In genomic region chr3:106794442-106794841, GRCh38 we compare ENCODE assay signal across 21 cellular contexts.
"Had no signal": no experiment of that assay in that cellular context is flagged by ENCODE, and none has a peak within 500 bp of the region (broad histone marks: within the 10 kb centered on the region; RNA-seq: fewer than 3 reads in every experiment).

No MANE protein-coding gene starts in this region.

- H3K4me3 Mint-ChIP-seq: activated naive CD4-positive, alpha-beta T cell treated with anti-CD3 and anti-CD28 coated beads, Interleukin-2, amount 50 U/mL, for 24 hours; activated T-cell treated with anti-CD3 and anti-CD28 coated beads, Interleukin-2, amount 50 U/mL, for 72 hours; effector memory CD8-positive, alpha-beta T cell; mesothelial cell of epicardium; nephron progenitor cell; stimulated activated naive CD8-positive, alpha-beta T cell treated with anti-CD3 and anti-CD28 coated beads, Interleukin-15, Interleukin-2, amounts not matched to agents 100 ng/mL and 50 ng/mL, for 24 hours had no signal

- H3K27ac Mint-ChIP-seq: activated naive CD4-positive, alpha-beta T cell treated with anti-CD3 and anti-CD28 coated beads, Interleukin-2, amount 50 U/mL, for 24 hours; activated T-cell treated with anti-CD3 and anti-CD28 coated beads, Interleukin-2, amount 50 U/mL, for 72 hours; effector memory CD8-positive, alpha-beta T cell; mesothelial cell of epicardium; nephron progenitor cell; stimulated activated naive CD8-positive, alpha-beta T cell treated with anti-CD3 and anti-CD28 coated beads, Interleukin-15, Interleukin-2, amounts not matched to agents 100 ng/mL and 50 ng/mL, for 24 hours had no signal

- DNase-seq: activated CD4-positive, alpha-beta T cell treated with anti-CD3 and anti-CD28 coated beads, Interleukin-2, amount 50 U/mL, for 1 hour; activated CD4-positive, CD25-positive, alpha-beta regulatory T cell treated with anti-CD3 and anti-CD28 coated beads, Interleukin-2, amount 50 U/mL, for 72 hours; activated CD8-positive, alpha-beta memory T cell treated with anti-CD3 and anti-CD28 coated beads for 24 hours; activated CD8-positive, alpha-beta memory T cell treated with anti-CD3 and anti-CD28 coated beads, Interleukin-2, amount 50 U/mL, for 48 hours; activated gamma-delta T cell; activated T-cell treated with anti-CD3 and anti-CD28 coated beads, Interleukin-2, amount 50 U/mL, for 72 hours; adrenal gland; effector memory CD8-positive, alpha-beta T cell; esophagus squamous epithelium; left colon; lower lobe of right lung; nephron progenitor cell; nucleus accumbens; retina; stimulated activated CD4-positive, alpha-beta T cell treated with anti-CD3 and anti-CD28 coated beads, Interleukin-2, amount 100 ng/mL, for 24 hours; T-helper 2 cell had no signal

- FAIRE-seq: urothelium cell line had no signal

- ATAC-seq: activated T-cell treated with anti-CD3 and anti-CD28 coated beads, Interleukin-2, amount 50 U/mL, for 72 hours; effector memory CD8-positive, alpha-beta T cell; left colon; lower lobe of right lung had no signal

- H3K4me3 ChIP-seq: adrenal gland, esophagus squamous epithelium, lower lobe of right lung, tibial nerve had no signal

- H3K4me1 Mint-ChIP-seq: activated naive CD4-positive, alpha-beta T cell treated with anti-CD3 and anti-CD28 coated beads, Interleukin-2, amount 50 U/mL, for 24 hours; mesothelial cell of epicardium; nephron progenitor cell had no signal

- H3K9me3 Mint-ChIP-seq: activated naive CD4-positive, alpha-beta T cell treated with anti-CD3 and anti-CD28 coated beads, Interleukin-2, amount 50 U/mL, for 24 hours; nephron progenitor cell had no signal

- H3K36me3 Mint-ChIP-seq: activated naive CD4-positive, alpha-beta T cell treated with anti-CD3 and anti-CD28 coated beads, Interleukin-2, amount 50 U/mL, for 24 hours had no signal
